Comparison of ENCODE assay signal across 1 cellular context in the genomic region with DNA sequence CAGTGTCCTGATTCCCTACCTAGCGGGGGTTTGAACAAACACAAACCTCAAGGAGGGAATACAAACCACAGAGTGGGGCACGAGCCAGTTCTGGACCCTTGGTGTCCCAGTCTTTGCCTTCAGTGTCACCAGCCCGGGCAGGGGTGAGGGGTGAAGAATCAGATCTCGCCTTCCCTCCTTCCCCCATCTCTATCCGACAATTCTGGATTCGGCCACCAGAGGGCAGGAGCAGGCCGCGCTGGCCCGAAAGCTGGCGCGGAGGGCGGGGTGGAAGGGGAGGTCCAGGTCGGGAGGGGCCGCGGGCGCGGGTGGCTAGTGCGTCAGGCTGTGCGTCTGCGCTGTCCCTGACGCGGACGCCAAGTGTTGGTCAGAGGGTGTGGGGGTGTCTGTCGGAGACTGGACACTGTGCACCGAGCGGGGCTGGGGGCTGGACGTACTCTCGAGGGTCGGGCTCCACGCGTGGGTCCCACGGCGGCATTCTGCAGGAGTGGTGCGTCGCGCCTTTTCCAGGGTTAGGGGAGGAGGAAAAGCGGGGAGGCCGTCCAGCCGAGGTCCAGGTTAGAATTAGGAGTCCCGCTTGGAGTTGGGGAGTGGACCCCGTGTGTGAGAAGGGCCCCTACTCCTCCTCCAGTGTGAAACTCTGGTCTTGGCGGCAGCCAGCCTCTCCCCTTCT.
A peak's percentile ranks its signal among the peaks of the same experiment; 100 is the strongest.
TF ChIP-seq lines count a peak whose summit lies in the region.

No MANE protein-coding gene starts in this region.

TF ChIP-seq in K562, 482 proteins besides CTCF, POLR2A, EP300 and RAD21 (continued from another document and continues in another):
- TF ChIP-seq, protein P1, sequence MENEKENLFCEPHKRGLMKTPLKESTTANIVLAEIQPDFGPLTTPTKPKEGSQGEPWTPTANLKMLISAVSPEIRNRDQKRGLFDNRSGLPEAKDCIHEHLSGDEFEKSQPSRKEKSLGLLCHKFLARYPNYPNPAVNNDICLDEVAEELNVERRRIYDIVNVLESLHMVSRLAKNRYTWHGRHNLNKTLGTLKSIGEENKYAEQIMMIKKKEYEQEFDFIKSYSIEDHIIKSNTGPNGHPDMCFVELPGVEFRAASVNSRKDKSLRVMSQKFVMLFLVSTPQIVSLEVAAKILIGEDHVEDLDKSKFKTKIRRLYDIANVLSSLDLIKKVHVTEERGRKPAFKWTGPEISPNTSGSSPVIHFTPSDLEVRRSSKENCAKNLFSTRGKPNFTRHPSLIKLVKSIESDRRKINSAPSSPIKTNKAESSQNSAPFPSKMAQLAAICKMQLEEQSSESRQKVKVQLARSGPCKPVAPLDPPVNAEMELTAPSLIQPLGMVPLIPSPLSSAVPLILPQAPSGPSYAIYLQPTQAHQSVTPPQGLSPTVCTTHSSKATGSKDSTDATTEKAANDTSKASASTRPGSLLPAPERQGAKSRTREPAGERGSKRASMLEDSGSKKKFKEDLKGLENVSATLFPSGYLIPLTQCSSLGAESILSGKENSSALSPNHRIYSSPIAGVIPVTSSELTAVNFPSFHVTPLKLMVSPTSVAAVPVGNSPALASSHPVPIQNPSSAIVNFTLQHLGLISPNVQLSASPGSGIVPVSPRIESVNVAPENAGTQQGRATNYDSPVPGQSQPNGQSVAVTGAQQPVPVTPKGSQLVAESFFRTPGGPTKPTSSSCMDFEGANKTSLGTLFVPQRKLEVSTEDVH (IDR thresholded peaks at IDR 0.05; ENCODE audit: low read depth, partially characterized antibody), result no peak
- TF ChIP-seq, protein P2, sequence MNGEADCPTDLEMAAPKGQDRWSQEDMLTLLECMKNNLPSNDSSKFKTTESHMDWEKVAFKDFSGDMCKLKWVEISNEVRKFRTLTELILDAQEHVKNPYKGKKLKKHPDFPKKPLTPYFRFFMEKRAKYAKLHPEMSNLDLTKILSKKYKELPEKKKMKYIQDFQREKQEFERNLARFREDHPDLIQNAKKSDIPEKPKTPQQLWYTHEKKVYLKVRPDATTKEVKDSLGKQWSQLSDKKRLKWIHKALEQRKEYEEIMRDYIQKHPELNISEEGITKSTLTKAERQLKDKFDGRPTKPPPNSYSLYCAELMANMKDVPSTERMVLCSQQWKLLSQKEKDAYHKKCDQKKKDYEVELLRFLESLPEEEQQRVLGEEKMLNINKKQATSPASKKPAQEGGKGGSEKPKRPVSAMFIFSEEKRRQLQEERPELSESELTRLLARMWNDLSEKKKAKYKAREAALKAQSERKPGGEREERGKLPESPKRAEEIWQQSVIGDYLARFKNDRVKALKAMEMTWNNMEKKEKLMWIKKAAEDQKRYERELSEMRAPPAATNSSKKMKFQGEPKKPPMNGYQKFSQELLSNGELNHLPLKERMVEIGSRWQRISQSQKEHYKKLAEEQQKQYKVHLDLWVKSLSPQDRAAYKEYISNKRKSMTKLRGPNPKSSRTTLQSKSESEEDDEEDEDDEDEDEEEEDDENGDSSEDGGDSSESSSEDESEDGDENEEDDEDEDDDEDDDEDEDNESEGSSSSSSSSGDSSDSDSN (IDR thresholded peaks at IDR 0.05; ENCODE audit: borderline replicate concordance in 1 of 2, low read depth in 2 of 2, low read length in 2 of 2), result 0 out of 4 replicates have a peak, but pooled peaks of 1 of the 2 experiments have one; percentile 37
- no peak for TF ChIP-seq NFYB (IDR thresholded peaks at IDR 0.05; ENCODE audit: extremely low read depth, insufficient read length)
- no peak for TF ChIP-seq SOX6 (IDR thresholded peaks at IDR 0.05)
- no peak for TF ChIP-seq KDM1A (IDR thresholded peaks at IDR 0.05)
- TF ChIP-seq POLR2G (IDR thresholded peaks at IDR 0.05; ENCODE audit: low read depth, low read length), result peak; percentile 80
- TF ChIP-seq RFX5 (IDR thresholded peaks at IDR 0.05; ENCODE audit: low read depth, low read length), result no peak
- peak; percentile 67 for TF ChIP-seq PHF20 (IDR thresholded peaks at IDR 0.05; ENCODE audit: partially characterized antibody)
- TF ChIP-seq SRSF7 (optimal IDR thresholded peaks at IDR 0.05; ENCODE audit: low read depth, low read length), result no peak
- TF ChIP-seq, protein P3, sequence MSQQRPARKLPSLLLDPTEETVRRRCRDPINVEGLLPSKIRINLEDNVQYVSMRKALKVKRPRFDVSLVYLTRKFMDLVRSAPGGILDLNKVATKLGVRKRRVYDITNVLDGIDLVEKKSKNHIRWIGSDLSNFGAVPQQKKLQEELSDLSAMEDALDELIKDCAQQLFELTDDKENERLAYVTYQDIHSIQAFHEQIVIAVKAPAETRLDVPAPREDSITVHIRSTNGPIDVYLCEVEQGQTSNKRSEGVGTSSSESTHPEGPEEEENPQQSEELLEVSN (IDR thresholded peaks at IDR 0.05; ENCODE audit: borderline replicate concordance in 1 of 2, extremely low read depth in 1 of 2, insufficient read depth in 1 of 2, insufficient read length in 1 of 2, low read depth in 1 of 2, low read length in 1 of 2, poor library complexity in 1 of 2, severe bottlenecking in 1 of 2), result no peak
- no peak for TF ChIP-seq ELK1 (CRISPR knock-in tag; IDR thresholded peaks at IDR 0.05)
- no peak for TF ChIP-seq MTA3 (IDR thresholded peaks at IDR 0.05; ENCODE audit: borderline replicate concordance)
- peak; percentile 89 for TF ChIP-seq MTA1 (IDR thresholded peaks at IDR 0.05; ENCODE audit: borderline replicate concordance)
- TF ChIP-seq SMAD2 (IDR thresholded peaks at IDR 0.05; ENCODE audit: low read depth, low read length), result no peak
- 0 out of 2 replicates have a peak, but pooled peaks have one; percentile 21 for TF ChIP-seq ZBTB1 (CRISPR knock-in tag; IDR thresholded peaks at IDR 0.05; ENCODE audit: borderline replicate concordance, low read depth)
- 0 out of 2 replicates have a peak, but pooled peaks have one; percentile 13 for TF ChIP-seq BCOR (IDR thresholded peaks at IDR 0.05)
- TF ChIP-seq PHF8 (IDR thresholded peaks at IDR 0.05; ENCODE audit: borderline replicate concordance, low read length), result peak; percentile 79; the same call in 1 of the 2 replicates
- TF ChIP-seq SRSF9 (IDR thresholded peaks at IDR 0.05; ENCODE audit: borderline replicate concordance, low read depth, low read length), result no peak
- peak; percentile 55 for TF ChIP-seq ZBTB33 (CRISPR knock-in tag; IDR thresholded peaks at IDR 0.05)
- no peak for TF ChIP-seq STAT5B (CRISPR knock-in tag; IDR thresholded peaks at IDR 0.05)
- TF ChIP-seq ZNF717 (CRISPR knock-in tag; IDR thresholded peaks at IDR 0.05), result no peak
- no peak for TF ChIP-seq HDAC8 (tag; IDR thresholded peaks at IDR 0.05)
- no peak for TF ChIP-seq ZNF146 (CRISPR knock-in tag; IDR thresholded peaks at IDR 0.05; ENCODE audit: unreplicated experiment)
- TF ChIP-seq NELFE (IDR thresholded peaks at IDR 0.05; ENCODE audit: insufficient read depth, insufficient read length), result no peak
- TF ChIP-seq ILK (tag; IDR thresholded peaks at IDR 0.05; ENCODE audit: borderline replicate concordance, low read depth), result no peak
- no peak for TF ChIP-seq ARNT (IDR thresholded peaks at IDR 0.05)
- no peak for TF ChIP-seq CEBPG (CRISPR knock-in tag; IDR thresholded peaks at IDR 0.05)
- TF ChIP-seq CEBPG (tag; conservative IDR thresholded peaks at IDR 0.05 in 1 of 2, IDR thresholded peaks at IDR 0.05 in 1 of 2), result no peak
- no peak for TF ChIP-seq RFX1 (IDR thresholded peaks at IDR 0.05)
- TF ChIP-seq, protein P4, sequence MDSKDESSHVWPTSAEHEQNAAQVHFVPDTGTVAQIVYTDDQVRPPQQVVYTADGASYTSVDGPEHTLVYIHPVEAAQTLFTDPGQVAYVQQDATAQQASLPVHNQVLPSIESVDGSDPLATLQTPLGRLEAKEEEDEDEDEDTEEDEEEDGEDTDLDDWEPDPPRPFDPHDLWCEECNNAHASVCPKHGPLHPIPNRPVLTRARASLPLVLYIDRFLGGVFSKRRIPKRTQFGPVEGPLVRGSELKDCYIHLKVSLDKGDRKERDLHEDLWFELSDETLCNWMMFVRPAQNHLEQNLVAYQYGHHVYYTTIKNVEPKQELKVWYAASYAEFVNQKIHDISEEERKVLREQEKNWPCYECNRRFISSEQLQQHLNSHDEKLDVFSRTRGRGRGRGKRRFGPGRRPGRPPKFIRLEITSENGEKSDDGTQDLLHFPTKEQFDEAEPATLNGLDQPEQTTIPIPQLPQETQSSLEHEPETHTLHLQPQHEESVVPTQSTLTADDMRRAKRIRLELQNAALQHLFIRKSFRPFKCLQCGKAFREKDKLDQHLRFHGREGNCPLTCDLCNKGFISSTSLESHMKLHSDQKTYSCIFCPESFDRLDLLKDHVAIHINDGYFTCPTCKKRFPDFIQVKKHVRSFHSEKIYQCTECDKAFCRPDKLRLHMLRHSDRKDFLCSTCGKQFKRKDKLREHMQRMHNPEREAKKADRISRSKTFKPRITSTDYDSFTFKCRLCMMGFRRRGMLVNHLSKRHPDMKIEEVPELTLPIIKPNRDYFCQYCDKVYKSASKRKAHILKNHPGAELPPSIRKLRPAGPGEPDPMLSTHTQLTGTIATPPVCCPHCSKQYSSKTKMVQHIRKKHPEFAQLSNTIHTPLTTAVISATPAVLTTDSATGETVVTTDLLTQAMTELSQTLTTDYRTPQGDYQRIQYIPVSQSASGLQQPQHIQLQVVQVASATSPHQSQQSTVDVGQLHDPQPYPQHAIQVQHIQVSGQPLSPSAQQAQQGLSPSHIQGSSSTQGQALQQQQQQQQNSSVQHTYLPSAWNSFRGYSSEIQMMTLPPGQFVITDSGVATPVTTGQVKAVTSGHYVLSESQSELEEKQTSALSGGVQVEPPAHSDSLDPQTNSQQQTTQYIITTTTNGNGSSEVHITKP (IDR thresholded peaks at IDR 0.05; ENCODE audit: partially characterized antibody), result peak; percentile 9
- peak; percentile 74 for TF ChIP-seq EGR1 (conservative IDR thresholded peaks at IDR 0.05)
- TF ChIP-seq, protein P5, sequence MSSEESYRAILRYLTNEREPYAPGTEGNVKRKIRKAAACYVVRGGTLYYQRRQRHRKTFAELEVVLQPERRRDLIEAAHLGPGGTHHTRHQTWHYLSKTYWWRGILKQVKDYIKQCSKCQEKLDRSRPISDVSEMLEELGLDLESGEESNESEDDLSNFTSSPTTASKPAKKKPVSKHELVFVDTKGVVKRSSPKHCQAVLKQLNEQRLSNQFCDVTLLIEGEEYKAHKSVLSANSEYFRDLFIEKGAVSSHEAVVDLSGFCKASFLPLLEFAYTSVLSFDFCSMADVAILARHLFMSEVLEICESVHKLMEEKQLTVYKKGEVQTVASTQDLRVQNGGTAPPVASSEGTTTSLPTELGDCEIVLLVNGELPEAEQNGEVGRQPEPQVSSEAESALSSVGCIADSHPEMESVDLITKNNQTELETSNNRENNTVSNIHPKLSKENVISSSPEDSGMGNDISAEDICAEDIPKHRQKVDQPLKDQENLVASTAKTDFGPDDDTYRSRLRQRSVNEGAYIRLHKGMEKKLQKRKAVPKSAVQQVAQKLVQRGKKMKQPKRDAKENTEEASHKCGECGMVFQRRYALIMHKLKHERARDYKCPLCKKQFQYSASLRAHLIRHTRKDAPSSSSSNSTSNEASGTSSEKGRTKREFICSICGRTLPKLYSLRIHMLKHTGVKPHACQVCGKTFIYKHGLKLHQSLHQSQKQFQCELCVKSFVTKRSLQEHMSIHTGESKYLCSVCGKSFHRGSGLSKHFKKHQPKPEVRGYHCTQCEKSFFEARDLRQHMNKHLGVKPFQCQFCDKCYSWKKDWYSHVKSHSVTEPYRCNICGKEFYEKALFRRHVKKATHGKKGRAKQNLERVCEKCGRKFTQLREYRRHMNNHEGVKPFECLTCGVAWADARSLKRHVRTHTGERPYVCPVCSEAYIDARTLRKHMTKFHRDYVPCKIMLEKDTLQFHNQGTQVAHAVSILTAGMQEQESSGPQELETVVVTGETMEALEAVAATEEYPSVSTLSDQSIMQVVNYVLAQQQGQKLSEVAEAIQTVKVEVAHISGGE (CRISPR knock-in tag; IDR thresholded peaks at IDR 0.05), result no peak
- TF ChIP-seq, protein P6, sequence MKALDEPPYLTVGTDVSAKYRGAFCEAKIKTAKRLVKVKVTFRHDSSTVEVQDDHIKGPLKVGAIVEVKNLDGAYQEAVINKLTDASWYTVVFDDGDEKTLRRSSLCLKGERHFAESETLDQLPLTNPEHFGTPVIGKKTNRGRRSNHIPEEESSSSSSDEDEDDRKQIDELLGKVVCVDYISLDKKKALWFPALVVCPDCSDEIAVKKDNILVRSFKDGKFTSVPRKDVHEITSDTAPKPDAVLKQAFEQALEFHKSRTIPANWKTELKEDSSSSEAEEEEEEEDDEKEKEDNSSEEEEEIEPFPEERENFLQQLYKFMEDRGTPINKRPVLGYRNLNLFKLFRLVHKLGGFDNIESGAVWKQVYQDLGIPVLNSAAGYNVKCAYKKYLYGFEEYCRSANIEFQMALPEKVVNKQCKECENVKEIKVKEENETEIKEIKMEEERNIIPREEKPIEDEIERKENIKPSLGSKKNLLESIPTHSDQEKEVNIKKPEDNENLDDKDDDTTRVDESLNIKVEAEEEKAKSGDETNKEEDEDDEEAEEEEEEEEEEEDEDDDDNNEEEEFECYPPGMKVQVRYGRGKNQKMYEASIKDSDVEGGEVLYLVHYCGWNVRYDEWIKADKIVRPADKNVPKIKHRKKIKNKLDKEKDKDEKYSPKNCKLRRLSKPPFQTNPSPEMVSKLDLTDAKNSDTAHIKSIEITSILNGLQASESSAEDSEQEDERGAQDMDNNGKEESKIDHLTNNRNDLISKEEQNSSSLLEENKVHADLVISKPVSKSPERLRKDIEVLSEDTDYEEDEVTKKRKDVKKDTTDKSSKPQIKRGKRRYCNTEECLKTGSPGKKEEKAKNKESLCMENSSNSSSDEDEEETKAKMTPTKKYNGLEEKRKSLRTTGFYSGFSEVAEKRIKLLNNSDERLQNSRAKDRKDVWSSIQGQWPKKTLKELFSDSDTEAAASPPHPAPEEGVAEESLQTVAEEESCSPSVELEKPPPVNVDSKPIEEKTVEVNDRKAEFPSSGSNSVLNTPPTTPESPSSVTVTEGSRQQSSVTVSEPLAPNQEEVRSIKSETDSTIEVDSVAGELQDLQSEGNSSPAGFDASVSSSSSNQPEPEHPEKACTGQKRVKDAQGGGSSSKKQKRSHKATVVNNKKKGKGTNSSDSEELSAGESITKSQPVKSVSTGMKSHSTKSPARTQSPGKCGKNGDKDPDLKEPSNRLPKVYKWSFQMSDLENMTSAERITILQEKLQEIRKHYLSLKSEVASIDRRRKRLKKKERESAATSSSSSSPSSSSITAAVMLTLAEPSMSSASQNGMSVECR (CRISPR knock-in tag; IDR thresholded peaks at IDR 0.05), result no peak
